Comparison of ENCODE assay signal across 9 cellular contexts in genomic region chrX:103554687-103555417, GRCh38. TPM values are rescaled to one million over a fixed set of nuclear protein-coding genes. Genes with fewer than 3 reads are reported as not detected.
DNase-seq lines count a peak whose midpoint lies in the region; ATAC-seq and TF ChIP-seq lines count a peak whose summit lies in the region.
"Had no signal": no experiment of that assay in that cellular context is flagged by ENCODE, and none has a peak within 500 bp of the region (broad histone marks: within the 10 kb centered on the region; RNA-seq: fewer than 3 reads in every experiment).

No MANE protein-coding gene starts in this region.

- WGBS in psoas muscle, 3 donors, result 18 to 26% (median 18%) methylated on average over 18 to 19 of the region's 19 CpGs

- intact Hi-C loops in head of caudate nucleus (cut with DNase I) (no loop called here), psoas muscle (cut with DNase I) (no loop called here), vagina (cut with DNase I) (no loop called here)

- H3K4me3 ChIP-seq in psoas muscle (peak overlapping the region; percentile 19), vagina (peak overlapping the region; percentile 4 to 12)

- no peak for TF ChIP-seq POLR2A in vagina (IDR thresholded peaks at IDR 0.05)

- H3K36me3 ChIP-seq in psoas muscle (ENCODE audit: insufficient read depth in 1 of 2, low read depth in 1 of 2) (no peaks in the 10 kb centered on the region), vagina (no peaks in the 10 kb centered on the region)

- H3K27ac ChIP-seq in psoas muscle (no peak overlapping the region), vagina (no peak overlapping the region)
- H3K27ac ChIP-seq: epithelial cell of prostate had no signal

- no peaks in the 10 kb centered on the region for H3K4me1 ChIP-seq in psoas muscle
- H3K4me1 ChIP-seq in vagina, result no peaks in the 10 kb centered on the region

- no peaks in the 10 kb centered on the region for H3K9me3 ChIP-seq in psoas muscle
- no peaks in the 10 kb centered on the region for H3K9me3 ChIP-seq in vagina

- H3K27me3 ChIP-seq in psoas muscle (ENCODE audit: insufficient read depth in 3 of 3, low read length in 2 of 3) (peaks cover 0 to 11% (median 0%) of the 10 kb centered on the region in 3 donors), vagina (no peaks in the 10 kb centered on the region)

- DNase-seq in NCI-H774 (lab: John Stamatoyannopoulos, UW) (peak; percentile 47), head of caudate nucleus (peak; percentile 24 to 87 (median 71)), psoas muscle (no peak), vagina (ENCODE audit: extremely low spot score in 2 of 2) (no peak), UCSD-AML1 (lab: John Stamatoyannopoulos, UW; ENCODE audit: unreplicated experiment) (no peak)
- DNase-seq in activated effector memory CD4-positive, alpha-beta T cell treated with Interleukin-2 at 50 U/mL for 16 hours, result peak; percentile 25

- ATAC-seq in GM18502 (IDR thresholded peaks at IDR 0.05; ENCODE audit: poor library complexity, unreplicated experiment) (peak; percentile 96), HG02623 (IDR thresholded peaks at IDR 0.05; ENCODE audit: unreplicated experiment) (peak; percentile 97), psoas muscle (no peak)

- TF ChIP-seq CTCF in psoas muscle (IDR thresholded peaks at IDR 0.05), result no peak
- TF ChIP-seq CTCF in vagina (IDR thresholded peaks at IDR 0.05), result no peak

RNA-seq across cellular contexts. Expression of gene TCEAL4, which starts 30.5 kb away (rescaled TPM):
- 10 to 100 TPM; 32.1 to 50.0 (median 36.3) TPM for total RNA-seq in psoas muscle
- polyA plus RNA-seq in psoas muscle, result 10 to 100 TPM; 28.6 to 66.6 (median 54.9) TPM
- total RNA-seq in vagina, result 140 TPM

RNA-seq across cellular contexts. Expression of gene RAB40A, which starts 35.6 kb away (rescaled TPM):
- total RNA-seq in psoas muscle (under 1 TPM in 1 of 4 donors, not detected in 3; 0.14 TPM), vagina (0.98 TPM)
- under 1 TPM in 1 of 3 donors, not detected in 2; 0.06 TPM for polyA plus RNA-seq in psoas muscle

RNA-seq across cellular contexts. Expression of gene TCEAL3, which starts 52.9 kb away (rescaled TPM):
- total RNA-seq in psoas muscle, result 10 to 100 TPM in 1 of 4 donors, 1 to 10 TPM in 3; 6.6 to 10.0 (median 7.6) TPM
- 10 to 100 TPM in 1 of 3 donors, 1 to 10 TPM in 2; 6.7 to 13.2 (median 6.8) TPM for polyA plus RNA-seq in psoas muscle
- total RNA-seq in vagina, result 32.7 TPM

Comparison
In these comparisons a context has a peak if more than half of its experiments do, and no peak if none do; other contexts are left out.
1. ATAC-seq: peak in GM18502 (single experiment) and HG02623 (single experiment); none in psoas muscle (0 of 4).
2. DNase-seq: peak in NCI-H774 (single experiment), activated effector memory CD4-positive, alpha-beta T cell treated with Interleukin-2 at 50 U/mL for 16 hours (single experiment) and head of caudate nucleus (42 of 42); none in psoas muscle (0 of 2), vagina (0 of 2) and UCSD-AML1 (single experiment).